In genomic region chr16:70621853-70622252, GRCh38 we compare ENCODE assay signal across 3 cellular contexts. TPM values are rescaled to one million over a fixed set of nuclear protein-coding genes. Genes with fewer than 3 reads are reported as not detected.
"Had no signal": no experiment of that assay in that cellular context is flagged by ENCODE, and none has a peak within 500 bp of the region (broad histone marks: within the 10 kb centered on the region; RNA-seq: fewer than 3 reads in every experiment).

No MANE protein-coding gene starts in this region.

RNA-seq across cellular contexts. Expression of gene IL34, which starts 24.5 kb away (rescaled TPM):
- total RNA-seq: HT1080, NCI-H460, PC-9 had no signal
